Comparison of ENCODE assay signal across 19 cellular contexts in the genomic region with DNA sequence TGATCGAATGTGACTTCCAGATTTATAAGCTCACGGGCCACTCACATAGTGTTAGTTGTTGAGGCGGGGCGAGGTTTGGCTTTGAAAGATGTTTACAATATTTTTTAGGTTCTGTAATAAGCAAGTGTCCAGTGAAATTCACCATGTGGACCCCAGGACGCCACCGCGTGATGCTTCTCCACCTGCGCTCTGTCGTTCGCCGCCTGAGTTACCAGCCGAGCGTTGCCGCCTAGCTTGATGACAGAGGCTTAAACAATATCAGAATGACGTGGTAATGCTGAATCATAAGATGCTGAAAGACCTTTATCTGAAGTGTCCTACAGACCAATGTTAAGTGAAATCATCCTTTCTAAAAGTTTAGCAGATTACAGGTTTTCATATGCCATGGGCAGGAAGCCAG.
"Had no signal": no experiment of that assay in that cellular context is flagged by ENCODE, and none has a peak within 500 bp of the region (broad histone marks: within the 10 kb centered on the region; RNA-seq: fewer than 3 reads in every experiment).

No MANE protein-coding gene starts in this region.

- H3K27ac Mint-ChIP-seq: activated CD8-positive, alpha-beta T cell treated with anti-CD3 and anti-CD28 coated beads for 36 hours; activated naive CD4-positive, alpha-beta T cell treated with anti-CD3 and anti-CD28 coated beads, Interleukin-2, amount 50 U/mL, for 24 hours; WTC11 had no signal

- H3K36me3 Mint-ChIP-seq: activated naive CD4-positive, alpha-beta T cell treated with anti-CD3 and anti-CD28 coated beads, Interleukin-2, amount 50 U/mL, for 24 hours; WTC11 had no signal

- ATAC-seq: activated CD8-positive, alpha-beta T cell treated with anti-CD3 and anti-CD28 coated beads for 36 hours; WTC11 had no signal

- H3K4me3 ChIP-seq: skin epidermis, vagina had no signal

- H3K4me1 Mint-ChIP-seq: activated naive CD4-positive, alpha-beta T cell treated with anti-CD3 and anti-CD28 coated beads, Interleukin-2, amount 50 U/mL, for 24 hours had no signal

- H3K27me3 ChIP-seq: vagina had no signal

- H3K36me3 ChIP-seq: tibial nerve, vagina had no signal

- H3K9me3 Mint-ChIP-seq: activated CD8-positive, alpha-beta T cell treated with anti-CD3 and anti-CD28 coated beads for 36 hours had no signal

- DNase-seq: activated CD4-positive, alpha-beta T cell treated with anti-CD3 and anti-CD28 coated beads for 48 hours; activated CD8-positive, alpha-beta memory T cell treated with anti-CD3 and anti-CD28 coated beads, Interleukin-2, amount 50 U/mL, for 4 hours; activated CD8-positive, alpha-beta T cell treated with anti-CD3 and anti-CD28 coated beads for 36 hours; activated effector memory CD4-positive, alpha-beta T cell treated with anti-CD3 and anti-CD28 coated beads, Interleukin-2, amount 50 U/mL, for 16 hours; activated T-cell treated with anti-CD3 and anti-CD28 coated beads, Interleukin-2, amount 50 U/mL, for 48 hours; cortex of kidney; effector CD8-positive, alpha-beta T cell; hippocampal formation; stimulated activated CD4-positive, alpha-beta T cell treated with anti-CD3 and anti-CD28 coated beads, Interleukin-4, amount 100 ng/mL, for 4 hours; stimulated activated CD8-positive, alpha-beta memory T cell treated with anti-CD3 and anti-CD28 coated beads, Interleukin-4, amount 100 ng/mL, for 48 hours; stimulated activated naive CD4-positive, alpha-beta T cell treated with Interleukin-2 at 50 U/mL for 16 hours; substantia nigra; T-helper 2 cell had no signal

- H3K4me1 ChIP-seq: parathyroid adenoma, tibial nerve, vagina had no signal

- H3K27ac ChIP-seq: parathyroid adenoma, skin epidermis, vagina had no signal

- H3K4me3 Mint-ChIP-seq: activated CD8-positive, alpha-beta T cell treated with anti-CD3 and anti-CD28 coated beads for 36 hours; activated naive CD4-positive, alpha-beta T cell treated with anti-CD3 and anti-CD28 coated beads, Interleukin-2, amount 50 U/mL, for 24 hours; WTC11 had no signal

- H3K9me3 ChIP-seq: tibial nerve, vagina had no signal
